Comparison of ENCODE assay signal across 1 cellular context in the genomic region with DNA sequence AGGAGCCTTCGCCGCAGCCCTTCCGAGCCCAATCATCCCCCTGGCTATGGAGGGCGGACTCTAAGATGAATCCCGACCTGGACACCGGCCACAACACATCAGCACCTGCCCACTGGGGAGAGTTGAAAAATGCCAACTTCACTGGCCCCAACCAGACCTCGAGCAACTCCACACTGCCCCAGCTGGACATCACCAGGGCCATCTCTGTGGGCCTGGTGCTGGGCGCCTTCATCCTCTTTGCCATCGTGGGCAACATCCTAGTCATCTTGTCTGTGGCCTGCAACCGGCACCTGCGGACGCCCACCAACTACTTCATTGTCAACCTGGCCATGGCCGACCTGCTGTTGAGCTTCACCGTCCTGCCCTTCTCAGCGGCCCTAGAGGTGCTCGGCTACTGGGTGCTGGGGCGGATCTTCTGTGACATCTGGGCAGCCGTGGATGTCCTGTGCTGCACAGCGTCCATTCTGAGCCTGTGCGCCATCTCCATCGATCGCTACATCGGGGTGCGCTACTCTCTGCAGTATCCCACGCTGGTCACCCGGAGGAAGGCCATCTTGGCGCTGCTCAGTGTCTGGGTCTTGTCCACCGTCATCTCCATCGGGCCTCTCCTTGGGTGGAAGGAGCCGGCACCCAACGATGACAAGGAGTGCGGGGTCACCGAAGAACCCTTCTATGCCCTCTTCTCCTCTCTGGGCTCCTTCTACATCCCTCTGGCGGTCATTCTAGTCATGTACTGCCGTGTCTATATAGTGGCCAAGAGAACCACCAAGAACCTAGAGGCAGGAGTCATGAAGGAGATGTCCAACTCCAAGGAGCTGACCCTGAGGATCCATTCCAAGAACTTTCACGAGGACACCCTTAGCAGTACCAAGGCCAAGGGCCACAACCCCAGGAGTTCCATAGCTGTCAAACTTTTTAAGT.
TF ChIP-seq lines count a peak whose summit lies in the region.

No MANE protein-coding gene starts in this region.

TF ChIP-seq in HepG2, 621 proteins besides CTCF, POLR2A, EP300 and RAD21 (continued from another document):
- TF ChIP-seq, protein P1, sequence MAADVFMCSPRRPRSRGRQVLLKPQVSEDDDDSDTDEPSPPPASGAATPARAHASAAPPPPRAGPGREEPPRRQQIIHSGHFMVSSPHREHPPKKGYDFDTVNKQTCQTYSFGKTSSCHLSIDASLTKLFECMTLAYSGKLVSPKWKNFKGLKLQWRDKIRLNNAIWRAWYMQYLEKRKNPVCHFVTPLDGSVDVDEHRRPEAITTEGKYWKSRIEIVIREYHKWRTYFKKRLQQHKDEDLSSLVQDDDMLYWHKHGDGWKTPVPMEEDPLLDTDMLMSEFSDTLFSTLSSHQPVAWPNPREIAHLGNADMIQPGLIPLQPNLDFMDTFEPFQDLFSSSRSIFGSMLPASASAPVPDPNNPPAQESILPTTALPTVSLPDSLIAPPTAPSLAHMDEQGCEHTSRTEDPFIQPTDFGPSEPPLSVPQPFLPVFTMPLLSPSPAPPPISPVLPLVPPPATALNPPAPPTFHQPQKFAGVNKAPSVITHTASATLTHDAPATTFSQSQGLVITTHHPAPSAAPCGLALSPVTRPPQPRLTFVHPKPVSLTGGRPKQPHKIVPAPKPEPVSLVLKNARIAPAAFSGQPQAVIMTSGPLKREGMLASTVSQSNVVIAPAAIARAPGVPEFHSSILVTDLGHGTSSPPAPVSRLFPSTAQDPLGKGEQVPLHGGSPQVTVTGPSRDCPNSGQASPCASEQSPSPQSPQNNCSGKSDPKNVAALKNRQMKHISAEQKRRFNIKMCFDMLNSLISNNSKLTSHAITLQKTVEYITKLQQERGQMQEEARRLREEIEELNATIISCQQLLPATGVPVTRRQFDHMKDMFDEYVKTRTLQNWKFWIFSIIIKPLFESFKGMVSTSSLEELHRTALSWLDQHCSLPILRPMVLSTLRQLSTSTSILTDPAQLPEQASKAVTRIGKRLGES (CRISPR knock-in tag; IDR thresholded peaks at IDR 0.05; ENCODE audit: borderline replicate concordance): no peak
- TF ChIP-seq, protein P2, sequence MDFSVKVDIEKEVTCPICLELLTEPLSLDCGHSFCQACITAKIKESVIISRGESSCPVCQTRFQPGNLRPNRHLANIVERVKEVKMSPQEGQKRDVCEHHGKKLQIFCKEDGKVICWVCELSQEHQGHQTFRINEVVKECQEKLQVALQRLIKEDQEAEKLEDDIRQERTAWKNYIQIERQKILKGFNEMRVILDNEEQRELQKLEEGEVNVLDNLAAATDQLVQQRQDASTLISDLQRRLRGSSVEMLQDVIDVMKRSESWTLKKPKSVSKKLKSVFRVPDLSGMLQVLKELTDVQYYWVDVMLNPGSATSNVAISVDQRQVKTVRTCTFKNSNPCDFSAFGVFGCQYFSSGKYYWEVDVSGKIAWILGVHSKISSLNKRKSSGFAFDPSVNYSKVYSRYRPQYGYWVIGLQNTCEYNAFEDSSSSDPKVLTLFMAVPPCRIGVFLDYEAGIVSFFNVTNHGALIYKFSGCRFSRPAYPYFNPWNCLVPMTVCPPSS (IDR thresholded peaks at IDR 0.05): no peak
- TF ChIP-seq, protein P3, sequence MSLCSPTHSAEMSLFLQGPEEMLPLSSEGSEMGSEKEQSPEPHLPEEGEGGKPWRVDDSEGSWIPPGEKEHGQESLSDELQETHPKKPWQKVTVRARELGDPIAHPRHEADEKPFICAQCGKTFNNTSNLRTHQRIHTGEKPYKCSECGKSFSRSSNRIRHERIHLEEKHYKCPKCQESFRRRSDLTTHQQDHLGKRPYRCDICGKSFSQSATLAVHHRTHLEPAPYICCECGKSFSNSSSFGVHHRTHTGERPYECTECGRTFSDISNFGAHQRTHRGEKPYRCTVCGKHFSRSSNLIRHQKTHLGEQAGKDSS (CRISPR knock-in tag; IDR thresholded peaks at IDR 0.05; ENCODE audit: borderline replicate concordance, low read depth): no peak
- TF ChIP-seq NCOA1 (CRISPR knock-in tag; IDR thresholded peaks at IDR 0.05) (no peak), XRCC5 (optimal IDR thresholded peaks at IDR 0.05; ENCODE audit: low read length) (no peak), ZFP41 (CRISPR knock-in tag; IDR thresholded peaks at IDR 0.05; ENCODE audit: borderline replicate concordance) (no peak)
